18 cellular contexts compared by ENCODE assay signal in genomic region chr3:24372559-24373197, GRCh38.
DNase-seq lines count a peak whose midpoint lies in the region; ATAC-seq, FAIRE-seq and TF ChIP-seq lines count a peak whose summit lies in the region.
"Had no signal": no experiment of that assay in that cellular context is flagged by ENCODE, and none has a peak within 500 bp of the region (broad histone marks: within the 10 kb centered on the region; RNA-seq: fewer than 3 reads in every experiment).

No MANE protein-coding gene starts in this region.

- POLR2A ChIA-PET in HepG2 (lab: Yijun Ruan, JAX): interaction anchor here (1.5 to 3.1 kb wide), 5 partner anchors 8 to 123 kb away, joined by 6 to 20 read pairs (median 8); partner anchors contain the start of gene THRB

- peaks cover 8% of the 10 kb centered on the region for H3K79me2 ChIP-seq in HepG2 (ENCODE audit: insufficient read depth, low read length)

- no TSS peak for BruUV-seq in HepG2 (replicated peaks; lab: Mats Ljungman, UMichigan)

- FAIRE-seq in HepG2 (lab: Jason Lieb, UNC) (no peak), kidney (lab: Jason Lieb, UNC) (no peak)
- FAIRE-seq: A549, H1 had no signal

- H3K4me3 Mint-ChIP-seq in natural killer cell treated with Interleukin-12 subunit alpha and Interleukin-12 subunit beta and Interleukin-15 and Interleukin-18, amount 100 ng/mL, for 72 hours: no peak overlapping the region
- H3K4me3 Mint-ChIP-seq in activated naive CD8-positive, alpha-beta T cell treated with anti-CD3 and anti-CD28 coated beads, Interleukin-2, amount 50 U/mL, for 24 hours: no peak overlapping the region
- H3K4me3 Mint-ChIP-seq: CD4-positive, alpha-beta T cell had no signal

- H3K4me2 ChIP-seq in HepG2 (ENCODE audit: low read depth, low read length): peak overlapping the region; percentile 75
- H3K4me2 ChIP-seq: A549 had no signal

- no peaks in the 10 kb centered on the region for H3K4me1 Mint-ChIP-seq in natural killer cell treated with Interleukin-12 subunit alpha and Interleukin-12 subunit beta and Interleukin-15 and Interleukin-18, amount 100 ng/mL, for 72 hours (ENCODE audit: low read depth in 2 of 2)
- no peaks in the 10 kb centered on the region for H3K4me1 Mint-ChIP-seq in activated naive CD8-positive, alpha-beta T cell treated with anti-CD3 and anti-CD28 coated beads, Interleukin-2, amount 50 U/mL, for 24 hours

- TF ChIP-seq CTCF in HepG2 (CRISPR knock-in tag; IDR thresholded peaks at IDR 0.05): no peak
- TF ChIP-seq CTCF in right lobe of liver (IDR thresholded peaks at IDR 0.05): no peak
- no peak for TF ChIP-seq CTCF in kidney (IDR thresholded peaks at IDR 0.05; ENCODE audit: borderline replicate concordance, extremely low read depth, insufficient read depth)
- no peak for TF ChIP-seq CTCF in psoas muscle (IDR thresholded peaks at IDR 0.05)

- peak overlapping the region; percentile 80 for H3K27ac ChIP-seq in HepG2 (ENCODE audit: extremely low read length, insufficient read depth, low read length)
- peak overlapping the region in 1 of 3 donors; percentile 65 for H3K27ac ChIP-seq in right lobe of liver
- H3K27ac ChIP-seq in kidney (ENCODE audit: low read depth in 2 of 2, low read length in 2 of 2): peak overlapping the region; percentile 8 to 20
- peak overlapping the region; percentile 57 for H3K27ac ChIP-seq in psoas muscle
- H3K27ac ChIP-seq: A549 had no signal

- TF ChIP-seq POLR2A in HepG2 (IDR thresholded peaks at IDR 0.05; ENCODE audit: insufficient read depth in 1 of 2, low read depth in 2 of 2, low read length in 2 of 2) (no peak), right lobe of liver (IDR thresholded peaks at IDR 0.05) (no peak)

- H3K36me3 Mint-ChIP-seq in natural killer cell treated with Interleukin-12 subunit alpha and Interleukin-12 subunit beta and Interleukin-15 and Interleukin-18, amount 100 ng/mL, for 72 hours: no peaks in the 10 kb centered on the region
- no peaks in the 10 kb centered on the region for H3K36me3 Mint-ChIP-seq in activated naive CD8-positive, alpha-beta T cell treated with anti-CD3 and anti-CD28 coated beads, Interleukin-2, amount 50 U/mL, for 24 hours (ENCODE audit: low read depth)

- intact Hi-C loops in HepG2 (cut with micrococcal nuclease; ENCODE audit: unreplicated experiment): loop anchor here (10.0 kb wide), 1 partner anchor 108 kb away; no protein-coding TSS in a partner anchor
- intact Hi-C loops in right lobe of liver (cut with DNase I): no loop called here
- intact Hi-C loops in kidney (cut with DNase I): no loop called here
- intact Hi-C loops in psoas muscle (cut with DNase I): no loop called here

- H3K9me3 Mint-ChIP-seq in natural killer cell treated with Interleukin-12 subunit alpha and Interleukin-12 subunit beta and Interleukin-15 and Interleukin-18, amount 100 ng/mL, for 72 hours: no peaks in the 10 kb centered on the region
- H3K9me3 Mint-ChIP-seq in activated naive CD8-positive, alpha-beta T cell treated with anti-CD3 and anti-CD28 coated beads, Interleukin-2, amount 50 U/mL, for 24 hours: peaks cover 4% of the 10 kb centered on the region
- H3K9me3 Mint-ChIP-seq: CD4-positive, alpha-beta T cell had no signal

- peaks cover 66% of the 10 kb centered on the region for H3K4me1 ChIP-seq in HepG2 (ENCODE audit: insufficient read depth, low read length)
- H3K4me1 ChIP-seq in right lobe of liver: peaks cover 0 to 38% (median 9%) of the 10 kb centered on the region in 4 donors
- peaks cover 3 to 21% of the 10 kb centered on the region in 2 donors for H3K4me1 ChIP-seq in kidney (ENCODE audit: control insufficient read depth in 1 of 2, insufficient read depth in 1 of 2, low read depth in 1 of 2, low read length in 2 of 2)
- H3K4me1 ChIP-seq in psoas muscle: peaks cover 23% of the 10 kb centered on the region

- no peak overlapping the region for H2AFZ ChIP-seq in HepG2 (ENCODE audit: low read length)

- H4K20me1 ChIP-seq in HepG2 (ENCODE audit: insufficient read depth, low read length): no peaks in the 10 kb centered on the region

- H3K9me3 ChIP-seq in HepG2 (ENCODE audit: low read length): no peaks in the 10 kb centered on the region
- no peaks in the 10 kb centered on the region for H3K9me3 ChIP-seq in right lobe of liver
- H3K9me3 ChIP-seq in kidney (ENCODE audit: control insufficient read depth in 1 of 2, low read length in 2 of 2): no peaks in the 10 kb centered on the region
- H3K9me3 ChIP-seq in psoas muscle: no peaks in the 10 kb centered on the region
- H3K9me3 ChIP-seq: A549 had no signal

- peak; percentile 77 for ATAC-seq in HepG2
- ATAC-seq in right lobe of liver: no peak
- ATAC-seq in psoas muscle: no peak
- no peak for ATAC-seq in natural killer cell treated with Interleukin-12 subunit alpha and Interleukin-12 subunit beta and Interleukin-15 and Interleukin-18, amount 100 ng/mL, for 72 hours
- ATAC-seq in activated naive CD8-positive, alpha-beta T cell treated with anti-CD3 and anti-CD28 coated beads, Interleukin-2, amount 50 U/mL, for 24 hours: no peak
- no peak for ATAC-seq in GM19452 (IDR thresholded peaks at IDR 0.05; ENCODE audit: unreplicated experiment)
- ATAC-seq: A549, PC-3 had no signal

- TF ChIP-seq RAD21 in HepG2 (CRISPR knock-in tag; IDR thresholded peaks at IDR 0.05): no peak

- CTCF ChIA-PET in HepG2 (lab: Yijun Ruan, JAX; ENCODE audit: low intra/inter-chr PET ratio, low total read pairs): no interaction called here

- no peaks in the 10 kb centered on the region for H3K27me3 Mint-ChIP-seq in natural killer cell treated with Interleukin-12 subunit alpha and Interleukin-12 subunit beta and Interleukin-15 and Interleukin-18, amount 100 ng/mL, for 72 hours
- H3K27me3 Mint-ChIP-seq in activated naive CD8-positive, alpha-beta T cell treated with anti-CD3 and anti-CD28 coated beads, Interleukin-2, amount 50 U/mL, for 24 hours: peaks cover 2% of the 10 kb centered on the region
- H3K27me3 Mint-ChIP-seq: CD4-positive, alpha-beta T cell had no signal

- in situ Hi-C loops in HepG2 (cut with HindIII; ENCODE audit: extremely low pct_ligation_motif_present, low pct_unique_long_range_greater_than_20kb): no loop called here

- no peaks in the 10 kb centered on the region for H3K27me3 ChIP-seq in HepG2 (ENCODE audit: control insufficient read depth in 1 of 2, insufficient read depth in 2 of 2, low read length in 2 of 2)
- no peaks in the 10 kb centered on the region for H3K27me3 ChIP-seq in right lobe of liver
- H3K27me3 ChIP-seq in psoas muscle (ENCODE audit: insufficient read depth in 3 of 3, low read length in 2 of 3): no peaks in the 10 kb centered on the region

- peak overlapping the region in 2 of 3 experiments; percentile 4 to 35; a peak in 2 of 6 replicates for H3K4me3 ChIP-seq in HepG2 (replicated peaks in 1 of 3; ENCODE audit: insufficient read depth in 1 of 3, low read depth in 2 of 3, low read length in 3 of 3)
- H3K4me3 ChIP-seq in right lobe of liver: no peak overlapping the region
- no peak overlapping the region for H3K4me3 ChIP-seq in kidney (ENCODE audit: low read length in 2 of 2)
- no peak overlapping the region for H3K4me3 ChIP-seq in psoas muscle
- H3K4me3 ChIP-seq: A549 had no signal

- H3K36me3 ChIP-seq in HepG2 (replicated peaks in 1 of 2; ENCODE audit: control insufficient read depth in 1 of 2, insufficient read depth in 2 of 2, low read length in 2 of 2): no peaks in the 10 kb centered on the region
- H3K36me3 ChIP-seq in right lobe of liver: no peaks in the 10 kb centered on the region
- no peaks in the 10 kb centered on the region for H3K36me3 ChIP-seq in kidney (ENCODE audit: control insufficient read depth in 1 of 2, insufficient read depth in 2 of 2, low read length in 2 of 2)
- H3K36me3 ChIP-seq in psoas muscle (ENCODE audit: insufficient read depth in 1 of 2, low read depth in 1 of 2): no peaks in the 10 kb centered on the region

- no peak overlapping the region for H3K27ac Mint-ChIP-seq in natural killer cell treated with Interleukin-12 subunit alpha and Interleukin-12 subunit beta and Interleukin-15 and Interleukin-18, amount 100 ng/mL, for 72 hours
- H3K27ac Mint-ChIP-seq in activated naive CD8-positive, alpha-beta T cell treated with anti-CD3 and anti-CD28 coated beads, Interleukin-2, amount 50 U/mL, for 24 hours: no peak overlapping the region
- H3K27ac Mint-ChIP-seq: CD4-positive, alpha-beta T cell had no signal

- WGBS in HepG2 (ENCODE audit: low lambda C conversion rate): 46% methylated on average over 3 of the region's 3 CpGs
- 81% methylated on average over 3 of the region's 3 CpGs for WGBS in right lobe of liver (ENCODE audit: insufficient coverage, low coverage, low lambda C conversion rate, missing lambda C conversion rate)
- 66 to 78% (median 74%) methylated on average over 3 of the region's 3 CpGs for WGBS in psoas muscle, 3 donors

- H3K9ac ChIP-seq in HepG2 (ENCODE audit: insufficient read depth, low read depth, low read length): peak overlapping the region; percentile 48
- H3K9ac ChIP-seq in kidney (ENCODE audit: low read length in 2 of 2): no peak overlapping the region

- peak; percentile 43 for DNase-seq in HepG2 (ENCODE audit: low spot score)
- DNase-seq in right lobe of liver: no peak
- DNase-seq in kidney: no peak
- DNase-seq in psoas muscle: no peak
- no peak for DNase-seq in NCI-H1930 (lab: John Stamatoyannopoulos, UW)
- DNase-seq in natural killer cell treated with Interleukin-12 subunit alpha and Interleukin-12 subunit beta and Interleukin-15 and Interleukin-18, amount 100 ng/mL, for 72 hours (ENCODE audit: low spot score): no peak
- no peak for DNase-seq in activated naive CD8-positive, alpha-beta T cell treated with anti-CD3 and anti-CD28 coated beads, Interleukin-2, amount 50 U/mL, for 24 hours
- DNase-seq: CD4-positive, alpha-beta T cell; GF-D8; NCI-H1417 treated with DMSO at 0.1 percent for 48 hours; NCI-H2029; NCI-H526; PC-3; RPMI8226; SIG-M5 had no signal

- TF ChIP-seq EP300 in HepG2 (IDR thresholded peaks at IDR 0.05; ENCODE audit: low read depth in 2 of 2, low read length in 2 of 2): no peak
- TF ChIP-seq EP300 in HepG2 (CRISPR knock-in tag; IDR thresholded peaks at IDR 0.05; ENCODE audit: borderline replicate concordance): no peak

Comparison
In these comparisons a context has a peak if more than half of its experiments do, and no peak if none do; other contexts are left out.
1. H3K4me3 ChIP-seq: peak in HepG2 (2 of 3); none in right lobe of liver (0 of 3), kidney (0 of 2) and psoas muscle (single experiment).